34 cellular contexts compared by ENCODE assay signal in the genomic region with DNA sequence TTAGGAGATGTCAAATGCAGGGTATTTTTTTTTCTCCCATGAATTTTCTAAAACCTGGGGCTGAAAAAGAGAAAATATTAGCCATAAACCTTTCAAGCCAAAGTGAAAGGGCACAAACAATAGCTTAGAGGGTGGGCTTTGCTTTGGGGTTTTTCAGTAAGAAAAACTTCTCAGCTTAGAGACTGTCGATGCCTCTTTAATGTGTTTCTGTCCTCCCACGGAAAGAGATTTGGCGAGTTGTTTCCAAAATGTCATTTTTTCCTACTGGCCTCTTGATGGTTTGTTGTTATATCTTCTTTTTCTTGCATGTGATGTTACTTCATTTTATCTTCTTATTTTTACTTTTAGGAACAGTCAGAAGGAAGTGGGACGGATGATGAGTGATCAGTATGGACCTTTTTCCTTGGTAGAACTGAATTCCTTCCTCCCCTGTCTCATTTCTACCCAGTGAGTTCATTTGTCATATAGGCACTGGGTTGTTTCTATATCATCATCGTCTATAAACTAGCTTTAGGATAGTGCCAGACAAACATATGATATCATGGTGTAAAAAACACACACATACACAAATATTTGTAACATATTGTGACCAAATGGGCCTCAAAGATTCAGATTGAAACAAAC.
DNase-seq lines count a peak whose midpoint lies in the region; ATAC-seq and TF ChIP-seq lines count a peak whose summit lies in the region.
"Had no signal": no experiment of that assay in that cellular context is flagged by ENCODE, and none has a peak within 500 bp of the region (broad histone marks: within the 10 kb centered on the region; RNA-seq: fewer than 3 reads in every experiment).

No MANE protein-coding gene starts in this region.

- no peak for TF ChIP-seq CTCF in HFFc6 (IDR thresholded peaks at IDR 0.05)

- intact Hi-C loops in posterior cingulate gyrus (cut with DNase I) = no loop called here

- peaks cover 18% of the 10 kb centered on the region for H3K4me1 Mint-ChIP-seq in activated T-cell treated with anti-CD3 and anti-CD28 coated beads, Interleukin-2, amount 50 U/mL, for 72 hours (ENCODE audit: low read depth)
- H3K4me1 Mint-ChIP-seq in HFFc6 (ENCODE audit: low read depth) = peaks cover 26% of the 10 kb centered on the region
- H3K4me1 Mint-ChIP-seq in central memory CD8-positive, alpha-beta T cell = peaks cover 5% of the 10 kb centered on the region
- H3K4me1 Mint-ChIP-seq in stimulated activated naive CD8-positive, alpha-beta T cell treated with anti-CD3 and anti-CD28 coated beads, Interleukin-15, Interleukin-2, amounts not matched to agents 100 ng/mL and 50 ng/mL, for 24 hours (ENCODE audit: low read depth) = peaks cover 23% of the 10 kb centered on the region
- H3K4me1 Mint-ChIP-seq: naive B cell had no signal

- no peaks in the 10 kb centered on the region for H3K27me3 Mint-ChIP-seq in activated T-cell treated with anti-CD3 and anti-CD28 coated beads, Interleukin-2, amount 50 U/mL, for 72 hours (ENCODE audit: low read depth)
- no peaks in the 10 kb centered on the region; the same call in none of the 2 replicates for H3K27me3 Mint-ChIP-seq in HFFc6 (ENCODE audit: insufficient read depth)
- no peaks in the 10 kb centered on the region for H3K27me3 Mint-ChIP-seq in central memory CD8-positive, alpha-beta T cell
- no peaks in the 10 kb centered on the region for H3K27me3 Mint-ChIP-seq in stimulated activated naive CD8-positive, alpha-beta T cell treated with anti-CD3 and anti-CD28 coated beads, Interleukin-15, Interleukin-2, amounts not matched to agents 100 ng/mL and 50 ng/mL, for 24 hours
- H3K27me3 Mint-ChIP-seq: activated CD8-positive, alpha-beta memory T cell treated with anti-CD3 and anti-CD28 coated beads, Interleukin-2, amount 10 ng/mL, durations not matched to agents 7 days and 5 days; dendritic cell treated with granulocyte-macrophage colony-stimulating factor and Interleukin-4, amounts not matched to agents 40 ng/mL and 50 ng/mL, for 4 days; naive B cell had no signal

- H3K4me3 Mint-ChIP-seq in activated T-cell treated with anti-CD3 and anti-CD28 coated beads, Interleukin-2, amount 50 U/mL, for 72 hours = peak overlapping the region in 1 of 2 donors; percentile 41
- 0 out of 2 replicates have a peak overlapping the region, but pooled peaks have one; percentile 4 for H3K4me3 Mint-ChIP-seq in HFFc6
- H3K4me3 Mint-ChIP-seq in central memory CD8-positive, alpha-beta T cell = no peak overlapping the region
- peak overlapping the region; percentile 25 for H3K4me3 Mint-ChIP-seq in stimulated activated naive CD8-positive, alpha-beta T cell treated with anti-CD3 and anti-CD28 coated beads, Interleukin-15, Interleukin-2, amounts not matched to agents 100 ng/mL and 50 ng/mL, for 24 hours
- H3K4me3 Mint-ChIP-seq: activated CD8-positive, alpha-beta memory T cell treated with anti-CD3 and anti-CD28 coated beads, Interleukin-2, amount 10 ng/mL, durations not matched to agents 7 days and 5 days; dendritic cell treated with granulocyte-macrophage colony-stimulating factor and Interleukin-4, amounts not matched to agents 40 ng/mL and 50 ng/mL, for 4 days; endodermal cell; naive B cell; T-helper 1 cell treated with Interleukin-12 subunit alpha and Interleukin-12 subunit beta and Interleukin-4 antibody, amounts not matched to agents 30 μg/mL and 1 μg/mL, for 36 hours had no signal

- peaks cover 8 to 18% of the 10 kb centered on the region in 2 donors for H3K36me3 Mint-ChIP-seq in activated T-cell treated with anti-CD3 and anti-CD28 coated beads, Interleukin-2, amount 50 U/mL, for 72 hours (ENCODE audit: insufficient read depth in 2 of 2)
- H3K36me3 Mint-ChIP-seq in HFFc6 (ENCODE audit: low read depth) = peaks cover 46% of the 10 kb centered on the region
- H3K36me3 Mint-ChIP-seq in central memory CD8-positive, alpha-beta T cell (ENCODE audit: insufficient read depth) = peaks cover 47% of the 10 kb centered on the region
- H3K36me3 Mint-ChIP-seq in stimulated activated naive CD8-positive, alpha-beta T cell treated with anti-CD3 and anti-CD28 coated beads, Interleukin-15, Interleukin-2, amounts not matched to agents 100 ng/mL and 50 ng/mL, for 24 hours (ENCODE audit: low read depth) = peaks cover 85% of the 10 kb centered on the region

- no peaks in the 10 kb centered on the region for H3K9me3 Mint-ChIP-seq in activated T-cell treated with anti-CD3 and anti-CD28 coated beads, Interleukin-2, amount 50 U/mL, for 72 hours
- no peaks in the 10 kb centered on the region for H3K9me3 Mint-ChIP-seq in HFFc6
- H3K9me3 Mint-ChIP-seq in central memory CD8-positive, alpha-beta T cell = no peaks in the 10 kb centered on the region
- H3K9me3 Mint-ChIP-seq in stimulated activated naive CD8-positive, alpha-beta T cell treated with anti-CD3 and anti-CD28 coated beads, Interleukin-15, Interleukin-2, amounts not matched to agents 100 ng/mL and 50 ng/mL, for 24 hours = peaks cover 3% of the 10 kb centered on the region
- H3K9me3 Mint-ChIP-seq: dendritic cell treated with granulocyte-macrophage colony-stimulating factor and Interleukin-4, amounts not matched to agents 40 ng/mL and 50 ng/mL, for 4 days; endodermal cell; naive B cell; T-helper 1 cell treated with Interleukin-12 subunit alpha and Interleukin-12 subunit beta and Interleukin-4 antibody, amounts not matched to agents 30 μg/mL and 1 μg/mL, for 36 hours had no signal

- DNase-seq in activated T-cell treated with anti-CD3 and anti-CD28 coated beads, Interleukin-2, amount 50 U/mL, for 72 hours = no peak
- no peak for DNase-seq in activated T-cell treated with anti-CD3 and anti-CD28 coated beads, Interleukin-2, amount 50 U/mL, for 1 hour
- no peak for DNase-seq in HFFc6
- no peak for DNase-seq in central memory CD8-positive, alpha-beta T cell (ENCODE audit: low spot score in 2 of 2)
- no peak for DNase-seq in posterior cingulate gyrus
- DNase-seq in NCI-H345 (lab: John Stamatoyannopoulos, UW) = no peak
- DNase-seq: activated CD4-positive, CD25-positive, alpha-beta regulatory T cell treated with anti-CD3 and anti-CD28 coated beads, Interleukin-2, amount 50 U/mL, for 72 hours; activated CD8-positive, alpha-beta memory T cell treated with anti-CD3 and anti-CD28 coated beads, Interleukin-2, amount 10 ng/mL, durations not matched to agents 7 days and 5 days; central memory CD4-positive, alpha-beta T cell; endodermal cell; GDM1; heart left ventricle; Karpas-422; kidney; left ventricle myocardium superior; midbrain; naive B cell; NCI-H1436; NCI-H2081 treated with DMSO at 0.1 percent for 48 hours; NCI-H226; nucleus accumbens; psoas muscle; Right ventricle myocardium superior; sigmoid colon; stimulated activated CD4-positive, alpha-beta T cell treated with anti-CD3 and anti-CD28 coated beads, Interleukin-12 subunit alpha, Interleukin-12 subunit beta, amount 100 ng/mL, for 4 hours; stimulated activated CD4-positive, alpha-beta T cell treated with anti-CD3 and anti-CD28 coated beads, Interleukin-2, amount 100 ng/mL, for 48 hours; substantia nigra; trophoblast cell had no signal

- peak; percentile 53 to 60 for ATAC-seq in activated T-cell treated with anti-CD3 and anti-CD28 coated beads, Interleukin-2, amount 50 U/mL, for 72 hours (replicated peaks in 1 of 2)
- ATAC-seq in central memory CD8-positive, alpha-beta T cell (replicated peaks; ENCODE audit: extremely low read depth, poor library complexity, severe bottlenecking) = no peak
- no peak for ATAC-seq in esophagus mucosa
- ATAC-seq: activated CD8-positive, alpha-beta memory T cell treated with anti-CD3 and anti-CD28 coated beads, Interleukin-2, amount 10 ng/mL, durations not matched to agents 7 days and 5 days; heart left ventricle; HepG2; left ventricle myocardium superior; psoas muscle; SK-N-SH treated with all-trans-retinoic acid at 6 μM for 48 hours had no signal

- peak overlapping the region; percentile 84 for H3K27ac Mint-ChIP-seq in activated T-cell treated with anti-CD3 and anti-CD28 coated beads, Interleukin-2, amount 50 U/mL, for 72 hours
- peak overlapping the region; percentile 56 for H3K27ac Mint-ChIP-seq in HFFc6
- H3K27ac Mint-ChIP-seq in central memory CD8-positive, alpha-beta T cell (ENCODE audit: low read depth) = peak overlapping the region; percentile 29
- H3K27ac Mint-ChIP-seq in stimulated activated naive CD8-positive, alpha-beta T cell treated with anti-CD3 and anti-CD28 coated beads, Interleukin-15, Interleukin-2, amounts not matched to agents 100 ng/mL and 50 ng/mL, for 24 hours = peak overlapping the region; percentile 93
- H3K27ac Mint-ChIP-seq: activated CD8-positive, alpha-beta memory T cell treated with anti-CD3 and anti-CD28 coated beads, Interleukin-2, amount 10 ng/mL, durations not matched to agents 7 days and 5 days; dendritic cell treated with granulocyte-macrophage colony-stimulating factor and Interleukin-4, amounts not matched to agents 40 ng/mL and 50 ng/mL, for 4 days; endodermal cell; T-helper 1 cell treated with Interleukin-12 subunit alpha and Interleukin-12 subunit beta and Interleukin-4 antibody, amounts not matched to agents 30 μg/mL and 1 μg/mL, for 36 hours had no signal

Comparison
In these comparisons a context has a peak if more than half of its experiments do, and no peak if none do; other contexts are left out.
1. ATAC-seq: peak in activated T-cell treated with anti-CD3 and anti-CD28 coated beads, Interleukin-2, amount 50 U/mL, for 72 hours (2 of 2); none in central memory CD8-positive, alpha-beta T cell (single experiment) and esophagus mucosa (single experiment).
2. H3K27ac Mint-ChIP-seq: peak in every context shown above with its lines; median percentile 93 in stimulated activated naive CD8-positive, alpha-beta T cell treated with anti-CD3 and anti-CD28 coated beads, Interleukin-15, Interleukin-2, amounts not matched to agents 100 ng/mL and 50 ng/mL, for 24 hours; 84 in activated T-cell treated with anti-CD3 and anti-CD28 coated beads, Interleukin-2, amount 50 U/mL, for 72 hours; 56 in HFFc6; 29 in central memory CD8-positive, alpha-beta T cell.